Comparison of ENCODE assay signal across 1 cellular context in the genomic region with DNA sequence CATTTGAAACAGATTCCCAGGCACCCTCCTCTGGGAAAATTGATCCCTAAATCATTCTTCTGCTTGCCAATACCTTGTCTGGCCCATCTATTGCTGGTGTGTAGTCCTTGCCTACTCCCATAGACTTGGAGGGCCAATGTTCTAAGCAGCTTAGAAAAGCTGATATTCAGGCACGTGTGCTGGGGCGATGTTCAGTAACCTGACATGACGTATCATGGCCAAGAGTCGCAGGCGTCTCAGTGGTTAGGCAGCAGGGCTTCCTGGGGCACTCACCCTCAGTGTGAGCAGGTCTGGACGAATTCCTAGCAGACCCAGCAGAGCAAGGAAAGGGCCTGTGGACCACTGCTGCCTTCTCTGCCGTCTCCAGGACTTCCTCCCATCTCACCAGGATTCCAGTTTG.
TF ChIP-seq lines count a peak whose summit lies in the region.

No MANE protein-coding gene starts in this region.

TF ChIP-seq in GM12878, 131 proteins besides CTCF, POLR2A, EP300 and RAD21:
- TF ChIP-seq, protein P1, sequence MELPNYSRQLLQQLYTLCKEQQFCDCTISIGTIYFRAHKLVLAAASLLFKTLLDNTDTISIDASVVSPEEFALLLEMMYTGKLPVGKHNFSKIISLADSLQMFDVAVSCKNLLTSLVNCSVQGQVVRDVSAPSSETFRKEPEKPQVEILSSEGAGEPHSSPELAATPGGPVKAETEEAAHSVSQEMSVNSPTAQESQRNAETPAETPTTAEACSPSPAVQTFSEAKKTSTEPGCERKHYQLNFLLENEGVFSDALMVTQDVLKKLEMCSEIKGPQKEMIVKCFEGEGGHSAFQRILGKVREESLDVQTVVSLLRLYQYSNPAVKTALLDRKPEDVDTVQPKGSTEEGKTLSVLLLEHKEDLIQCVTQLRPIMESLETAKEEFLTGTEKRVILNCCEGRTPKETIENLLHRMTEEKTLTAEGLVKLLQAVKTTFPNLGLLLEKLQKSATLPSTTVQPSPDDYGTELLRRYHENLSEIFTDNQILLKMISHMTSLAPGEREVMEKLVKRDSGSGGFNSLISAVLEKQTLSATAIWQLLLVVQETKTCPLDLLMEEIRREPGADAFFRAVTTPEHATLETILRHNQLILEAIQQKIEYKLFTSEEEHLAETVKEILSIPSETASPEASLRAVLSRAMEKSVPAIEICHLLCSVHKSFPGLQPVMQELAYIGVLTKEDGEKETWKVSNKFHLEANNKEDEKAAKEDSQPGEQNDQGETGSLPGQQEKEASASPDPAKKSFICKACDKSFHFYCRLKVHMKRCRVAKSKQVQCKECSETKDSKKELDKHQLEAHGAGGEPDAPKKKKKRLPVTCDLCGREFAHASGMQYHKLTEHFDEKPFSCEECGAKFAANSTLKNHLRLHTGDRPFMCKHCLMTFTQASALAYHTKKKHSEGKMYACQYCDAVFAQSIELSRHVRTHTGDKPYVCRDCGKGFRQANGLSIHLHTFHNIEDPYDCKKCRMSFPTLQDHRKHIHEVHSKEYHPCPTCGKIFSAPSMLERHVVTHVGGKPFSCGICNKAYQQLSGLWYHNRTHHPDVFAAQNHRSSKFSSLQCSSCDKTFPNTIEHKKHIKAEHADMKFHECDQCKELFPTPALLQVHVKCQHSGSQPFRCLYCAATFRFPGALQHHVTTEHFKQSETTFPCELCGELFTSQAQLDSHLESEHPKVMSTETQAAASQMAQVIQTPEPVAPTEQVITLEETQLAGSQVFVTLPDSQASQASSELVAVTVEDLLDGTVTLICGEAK (IDR thresholded peaks at IDR 0.05; ENCODE audit: borderline replicate concordance) = no peak
- TF ChIP-seq ZBED1 (IDR thresholded peaks at IDR 0.05; ENCODE audit: borderline replicate concordance) (no peak), TCF3 (IDR thresholded peaks at IDR 0.05; ENCODE audit: borderline replicate concordance, insufficient read depth, low read depth, low read length) (no peak), NFIC (IDR thresholded peaks at IDR 0.05; ENCODE audit: low read depth, low read length) (no peak), NBN (IDR thresholded peaks at IDR 0.05) (no peak), NR2C2 (IDR thresholded peaks at IDR 0.05; ENCODE audit: borderline replicate concordance, control insufficient read depth, insufficient read length, low read depth) (no peak), NR2F1 (conservative IDR thresholded peaks at IDR 0.05) (no peak), CBFB (IDR thresholded peaks at IDR 0.05; ENCODE audit: low read depth) (no peak)
- TF ChIP-seq, protein P2, sequence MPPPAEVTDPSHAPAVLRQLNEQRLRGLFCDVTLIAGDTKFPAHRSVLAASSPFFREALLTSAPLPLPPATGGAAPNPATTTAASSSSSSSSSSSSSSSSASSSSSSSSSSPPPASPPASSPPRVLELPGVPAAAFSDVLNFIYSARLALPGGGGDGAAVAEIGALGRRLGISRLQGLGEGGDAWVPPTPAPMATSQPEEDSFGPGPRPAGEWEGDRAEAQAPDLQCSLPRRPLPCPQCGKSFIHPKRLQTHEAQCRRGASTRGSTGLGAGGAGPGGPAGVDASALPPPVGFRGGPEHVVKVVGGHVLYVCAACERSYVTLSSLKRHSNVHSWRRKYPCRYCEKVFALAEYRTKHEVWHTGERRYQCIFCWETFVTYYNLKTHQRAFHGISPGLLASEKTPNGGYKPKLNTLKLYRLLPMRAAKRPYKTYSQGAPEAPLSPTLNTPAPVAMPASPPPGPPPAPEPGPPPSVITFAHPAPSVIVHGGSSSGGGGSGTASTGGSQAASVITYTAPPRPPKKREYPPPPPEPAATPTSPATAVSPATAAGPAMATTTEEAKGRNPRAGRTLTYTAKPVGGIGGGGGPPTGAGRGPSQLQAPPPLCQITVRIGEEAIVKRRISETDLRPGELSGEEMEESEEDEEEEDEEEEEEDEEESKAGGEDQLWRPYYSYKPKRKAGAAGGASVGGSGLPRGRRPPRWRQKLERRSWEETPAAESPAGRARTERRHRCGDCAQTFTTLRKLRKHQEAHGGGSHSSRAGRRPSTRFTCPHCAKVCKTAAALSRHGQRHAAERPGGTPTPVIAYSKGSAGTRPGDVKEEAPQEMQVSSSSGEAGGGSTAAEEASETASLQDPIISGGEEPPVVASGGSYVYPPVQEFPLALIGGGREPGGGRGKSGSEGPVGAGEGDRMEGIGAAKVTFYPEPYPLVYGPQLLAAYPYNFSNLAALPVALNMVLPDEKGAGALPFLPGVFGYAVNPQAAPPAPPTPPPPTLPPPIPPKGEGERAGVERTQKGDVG (CRISPR knock-in tag; IDR thresholded peaks at IDR 0.05) = no peak
- TF ChIP-seq, protein P3, sequence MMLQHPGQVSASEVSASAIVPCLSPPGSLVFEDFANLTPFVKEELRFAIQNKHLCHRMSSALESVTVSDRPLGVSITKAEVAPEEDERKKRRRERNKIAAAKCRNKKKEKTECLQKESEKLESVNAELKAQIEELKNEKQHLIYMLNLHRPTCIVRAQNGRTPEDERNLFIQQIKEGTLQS (IDR thresholded peaks at IDR 0.05; ENCODE audit: borderline replicate concordance, extremely low read depth, low read depth, low read length) = no peak
